In the genomic region with DNA sequence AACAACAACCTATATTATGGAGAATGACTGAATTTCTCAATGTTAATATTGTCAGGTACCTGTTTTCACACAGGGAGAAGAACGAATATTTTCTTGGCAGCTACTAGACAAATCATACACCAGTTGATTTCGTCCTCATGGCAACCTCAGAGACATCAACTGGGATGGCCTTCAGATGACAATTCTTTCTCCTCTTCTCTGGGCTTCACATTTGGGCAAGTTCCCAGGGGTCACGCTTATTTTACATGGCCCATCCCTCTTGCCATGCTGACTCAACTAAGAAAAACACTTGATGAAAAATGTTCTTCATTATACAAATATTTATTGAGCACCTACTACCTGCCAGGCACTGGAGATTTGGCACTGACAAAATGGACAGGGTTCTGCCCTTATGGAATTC, we compare ENCODE assay signal across 20 cellular contexts. TPM values are rescaled to one million over a fixed set of nuclear protein-coding genes. Genes with fewer than 3 reads are reported as not detected.
A peak's percentile ranks its signal among the peaks of the same experiment; 100 is the strongest.
DNase-seq lines count a peak whose midpoint lies in the region; ATAC-seq and TF ChIP-seq lines count a peak whose summit lies in the region.
"Had no signal": no experiment of that assay in that cellular context is flagged by ENCODE, and none has a peak within 500 bp of the region (broad histone marks: within the 10 kb centered on the region; RNA-seq: fewer than 3 reads in every experiment).

No MANE protein-coding gene starts in this region.

- H3K36me3 ChIP-seq in HEK293 (ENCODE audit: control insufficient read depth in 2 of 2, insufficient read depth in 1 of 2, low read length in 2 of 2) (no peaks in the 10 kb centered on the region; a peak in 1 of 3 replicates), body of pancreas (replicated peaks in 1 of 2; ENCODE audit: insufficient read depth in 1 of 2, low read depth in 2 of 2) (no peaks in the 10 kb centered on the region), stomach smooth muscle (ENCODE audit: control insufficient read depth in 2 of 2, insufficient read depth in 2 of 2, low read length in 2 of 2) (no peaks in the 10 kb centered on the region), upper lobe of left lung (no peaks in the 10 kb centered on the region)
- H3K36me3 ChIP-seq: MG63 had no signal

- H3K27me3 ChIP-seq in body of pancreas (no peaks in the 10 kb centered on the region), stomach smooth muscle (ENCODE audit: control insufficient read depth in 1 of 2, insufficient read depth in 2 of 2, low read length in 2 of 2) (no peaks in the 10 kb centered on the region), upper lobe of left lung (no peaks in the 10 kb centered on the region)
- H3K27me3 ChIP-seq: MG63 had no signal

- no peak overlapping the region for H3K4me3 ChIP-seq in HEK293 (ENCODE audit: low read depth, low read length)
- H3K4me3 ChIP-seq in body of pancreas, result no peak overlapping the region
- H3K4me3 ChIP-seq in stomach smooth muscle (ENCODE audit: low read length in 2 of 2), result no peak overlapping the region
- no peak overlapping the region for H3K4me3 ChIP-seq in upper lobe of left lung
- H3K4me3 ChIP-seq: GM23338, MG63 had no signal

- TF ChIP-seq EP300 in upper lobe of left lung (IDR thresholded peaks at IDR 0.05), result no peak

- 25 to 27% methylated on average over 3 of the region's 3 CpGs for WGBS in body of pancreas, 2 donors
- WGBS in upper lobe of left lung, 2 donors, result 63 to 79% methylated on average over 3 of the region's 3 CpGs

- H3K9me3 ChIP-seq in HEK293 (ENCODE audit: control insufficient read depth, insufficient read depth, low read depth, low read length) (no peaks in the 10 kb centered on the region), body of pancreas (no peaks in the 10 kb centered on the region), stomach smooth muscle (ENCODE audit: control insufficient read depth in 2 of 2, low read length in 2 of 2) (no peaks in the 10 kb centered on the region), upper lobe of left lung (no peaks in the 10 kb centered on the region)
- H3K9me3 ChIP-seq: MG63 had no signal

- TF ChIP-seq CTCF in HEK293 (tag by site-specific recombination; IDR thresholded peaks at IDR 0.05) (no peak), body of pancreas (IDR thresholded peaks at IDR 0.05) (no peak), upper lobe of left lung (IDR thresholded peaks at IDR 0.05) (no peak)

- no peak overlapping the region for H3K27ac ChIP-seq in HEK293 (ENCODE audit: extremely low read depth, low read depth, low read length)
- peak overlapping the region in 3 of 4 donors; percentile 46 to 69 (median 61) for H3K27ac ChIP-seq in body of pancreas
- peak overlapping the region; percentile 42 for H3K27ac ChIP-seq in stomach smooth muscle (ENCODE audit: low read length)
- H3K27ac ChIP-seq in upper lobe of left lung, result peak overlapping the region in 2 of 4 donors; percentile 22 to 55

- H3K4me1 ChIP-seq in HEK293 (ENCODE audit: control insufficient read depth, insufficient read depth, low read length) (peaks cover 39% of the 10 kb centered on the region), body of pancreas (peaks cover 38% of the 10 kb centered on the region), stomach smooth muscle (ENCODE audit: control insufficient read depth, insufficient read depth, low read length) (peaks cover 11% of the 10 kb centered on the region), upper lobe of left lung (peaks cover 26 to 42% (median 36%) of the 10 kb centered on the region in 4 donors)

- peak in 1 of 4 donors; percentile 9 for DNase-seq in body of pancreas
- no peak for DNase-seq in left ventricle myocardium superior
- DNase-seq in iPS-NIHi7 (ENCODE audit: extremely low spot score), result no peak
- no peak for DNase-seq in globus pallidus (ENCODE audit: low spot score)
- DNase-seq in upper lobe of left lung, result no peak
- DNase-seq: ACHN; C1 segment of cervical spinal cord; DMS79 treated with DMSO at 0.1 percent for 48 hours; Kasumi-1; MG63; NCI-H1092; NCI-H1436 treated with DMSO at 0.1 percent for 48 hours; NCI-H2029 treated with DMSO at 0.1 percent for 48 hours; NCI-H2171; NCI-H69; NK-92 treated with Interleukin-12 subunit alpha and Interleukin-12 subunit beta, amount 100 ng/mL, for 24 hours; SHP77 had no signal

- ATAC-seq in body of pancreas, result no peak
- ATAC-seq in left ventricle myocardium superior, result peak; percentile 19
- no peak for ATAC-seq in upper lobe of left lung (ENCODE audit: low FRiP score in 2 of 2)
- ATAC-seq: GM23338 had no signal

- no peak overlapping the region for H3K9ac ChIP-seq in stomach smooth muscle (ENCODE audit: low read length in 2 of 2)

- CTCF ChIA-PET in HEK293 (lab: Yijun Ruan, JAX), result interaction anchor here (2.7 kb wide), 1 partner anchor 82 kb away, joined by 15 read pairs; no protein-coding TSS in a partner anchor

- POLR2A ChIA-PET in HEK293 (lab: Yijun Ruan, JAX), result no interaction called here

- TF ChIP-seq POLR2A in body of pancreas (IDR thresholded peaks at IDR 0.05) (no peak), upper lobe of left lung (IDR thresholded peaks at IDR 0.05) (no peak)

- intact Hi-C loops in body of pancreas (cut with DNase I) (no loop called here), left ventricle myocardium superior (cut with micrococcal nuclease) (no loop called here)

TF ChIP-seq in HEK293, 187 proteins besides CTCF, POLR2A, EP300 and RAD21:
- TF ChIP-seq ZNF555 (tag by site-specific recombination; conservative IDR thresholded peaks at IDR 0.05) (no peak), ZNF610 (tag by site-specific recombination; IDR thresholded peaks at IDR 0.05; ENCODE audit: borderline replicate concordance) (no peak), ZNF664 (tag by site-specific recombination; IDR thresholded peaks at IDR 0.05) (peak; percentile 81)

RNA-seq across cellular contexts. Expression of gene PPP1R13B, which starts 29.0 kb away (rescaled TPM):
- total RNA-seq in body of pancreas, result 10 to 100 TPM; 12.5 to 36.3 TPM
- 107 TPM for total RNA-seq in left ventricle myocardium superior
- total RNA-seq in upper lobe of left lung, result 100 to 1,000 TPM in 1 of 6 donors, 10 to 100 TPM in 5; 37.0 to 117 (median 71.1) TPM
